ENCODE assay signal across 1 cellular context in the genomic region with DNA sequence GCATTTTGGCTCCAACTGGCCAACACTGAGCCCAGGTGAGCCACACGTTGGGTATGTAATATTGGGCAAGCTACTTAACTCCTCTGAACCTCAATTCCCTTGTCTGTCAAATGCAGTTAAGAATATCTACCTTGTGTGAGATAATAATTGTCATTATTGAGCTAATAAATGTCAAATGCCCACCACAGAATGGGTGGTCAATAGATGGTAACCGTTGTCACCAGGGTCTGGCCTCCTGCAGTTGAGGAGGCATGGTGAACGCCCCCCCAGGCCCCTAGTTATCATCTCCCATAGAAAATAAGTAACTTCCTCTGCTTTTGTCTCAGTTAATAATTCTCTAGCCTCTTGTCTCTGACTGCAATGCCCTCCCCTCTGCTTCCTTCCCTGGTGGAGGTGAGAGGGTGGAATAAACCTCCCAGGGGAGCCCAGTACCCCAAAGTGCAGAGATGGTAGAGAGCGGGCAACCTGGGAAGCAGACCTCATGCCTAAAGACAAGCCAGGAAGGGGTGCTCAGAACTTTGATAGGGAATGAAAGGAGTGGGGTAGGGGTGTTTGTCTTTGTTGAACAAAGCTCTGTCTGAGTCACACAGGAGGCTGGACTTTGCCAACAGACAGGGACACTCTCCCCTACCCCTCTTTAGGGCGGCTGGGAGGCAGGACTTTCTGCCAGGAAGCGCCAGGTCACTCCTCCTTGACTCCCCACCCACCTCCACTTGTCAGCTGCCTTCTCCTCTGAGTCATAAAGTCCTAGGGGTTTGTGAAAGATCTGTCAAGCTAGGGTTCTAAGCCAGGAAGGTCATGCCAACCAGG.
TF ChIP-seq lines count a peak whose summit lies in the region.

No MANE protein-coding gene starts in this region.

TF ChIP-seq in HepG2, 621 proteins besides CTCF, POLR2A, EP300 and RAD21 (continued from another document and continues in another):
- no peak for TF ChIP-seq ZNF260 (CRISPR knock-in tag; IDR thresholded peaks at IDR 0.05; ENCODE audit: borderline replicate concordance, low read depth)
- TF ChIP-seq NCOA5 (CRISPR knock-in tag; IDR thresholded peaks at IDR 0.05): no peak
- TF ChIP-seq ZNF484 (CRISPR knock-in tag; IDR thresholded peaks at IDR 0.05; ENCODE audit: borderline replicate concordance, low read depth): no peak
- no peak for TF ChIP-seq LRRFIP1 (CRISPR knock-in tag; conservative IDR thresholded peaks at IDR 0.05)
- peak; percentile 79 for TF ChIP-seq ZSCAN31 (CRISPR knock-in tag; IDR thresholded peaks at IDR 0.05; ENCODE audit: low read depth)
- peak; percentile 63 for TF ChIP-seq HNF4G (IDR thresholded peaks at IDR 0.05; ENCODE audit: borderline replicate concordance, low read depth, low read length)
- TF ChIP-seq HNF4G (CRISPR knock-in tag; IDR thresholded peaks at IDR 0.05; ENCODE audit: borderline replicate concordance, low read depth): peak; percentile 77; the same call in 1 of the 2 replicates
- peak; percentile 77 for TF ChIP-seq ZMYM4 (CRISPR knock-in tag; IDR thresholded peaks at IDR 0.05)
- TF ChIP-seq MTF2 (CRISPR knock-in tag; IDR thresholded peaks at IDR 0.05; ENCODE audit: borderline replicate concordance): no peak
- peak; percentile 12; the same call in 1 of the 2 replicates for TF ChIP-seq POGK (CRISPR knock-in tag; conservative IDR thresholded peaks at IDR 0.05)
- TF ChIP-seq ZNF781 (CRISPR knock-in tag; IDR thresholded peaks at IDR 0.05; ENCODE audit: borderline replicate concordance, not compliant biosample characterization): no peak
- TF ChIP-seq, protein P1, sequence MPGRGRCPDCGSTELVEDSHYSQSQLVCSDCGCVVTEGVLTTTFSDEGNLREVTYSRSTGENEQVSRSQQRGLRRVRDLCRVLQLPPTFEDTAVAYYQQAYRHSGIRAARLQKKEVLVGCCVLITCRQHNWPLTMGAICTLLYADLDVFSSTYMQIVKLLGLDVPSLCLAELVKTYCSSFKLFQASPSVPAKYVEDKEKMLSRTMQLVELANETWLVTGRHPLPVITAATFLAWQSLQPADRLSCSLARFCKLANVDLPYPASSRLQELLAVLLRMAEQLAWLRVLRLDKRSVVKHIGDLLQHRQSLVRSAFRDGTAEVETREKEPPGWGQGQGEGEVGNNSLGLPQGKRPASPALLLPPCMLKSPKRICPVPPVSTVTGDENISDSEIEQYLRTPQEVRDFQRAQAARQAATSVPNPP (CRISPR knock-in tag; IDR thresholded peaks at IDR 0.05): no peak
- no peak for TF ChIP-seq MXD1 (CRISPR knock-in tag; IDR thresholded peaks at IDR 0.05)
- TF ChIP-seq, protein P2, sequence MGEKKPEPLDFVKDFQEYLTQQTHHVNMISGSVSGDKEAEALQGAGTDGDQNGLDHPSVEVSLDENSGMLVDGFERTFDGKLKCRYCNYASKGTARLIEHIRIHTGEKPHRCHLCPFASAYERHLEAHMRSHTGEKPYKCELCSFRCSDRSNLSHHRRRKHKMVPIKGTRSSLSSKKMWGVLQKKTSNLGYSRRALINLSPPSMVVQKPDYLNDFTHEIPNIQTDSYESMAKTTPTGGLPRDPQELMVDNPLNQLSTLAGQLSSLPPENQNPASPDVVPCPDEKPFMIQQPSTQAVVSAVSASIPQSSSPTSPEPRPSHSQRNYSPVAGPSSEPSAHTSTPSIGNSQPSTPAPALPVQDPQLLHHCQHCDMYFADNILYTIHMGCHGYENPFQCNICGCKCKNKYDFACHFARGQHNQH (CRISPR knock-in tag; IDR thresholded peaks at IDR 0.05): peak; percentile 92
- TF ChIP-seq BORCS8-MEF2B (CRISPR knock-in tag; IDR thresholded peaks at IDR 0.05): no peak
- TF ChIP-seq, protein P3, sequence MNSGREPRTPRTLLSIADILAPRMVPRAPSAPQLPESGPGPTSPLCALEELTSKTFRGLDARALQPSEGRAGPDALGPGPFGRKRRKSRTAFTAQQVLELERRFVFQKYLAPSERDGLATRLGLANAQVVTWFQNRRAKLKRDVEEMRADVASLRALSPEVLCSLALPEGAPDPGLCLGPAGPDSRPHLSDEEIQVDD (CRISPR knock-in tag; IDR thresholded peaks at IDR 0.05; ENCODE audit: borderline replicate concordance): no peak
- peak; percentile 80 for TF ChIP-seq SALL1 (CRISPR knock-in tag; IDR thresholded peaks at IDR 0.05)
- TF ChIP-seq ZNF556 (CRISPR knock-in tag; IDR thresholded peaks at IDR 0.05; ENCODE audit: borderline replicate concordance): peak; percentile 17; the same call in 1 of the 2 replicates
- TF ChIP-seq SOX6 (IDR thresholded peaks at IDR 0.05): no peak
- TF ChIP-seq SOX6 (CRISPR knock-in tag; IDR thresholded peaks at IDR 0.05): peak; percentile 94
- no peak for TF ChIP-seq GTF2F1 (IDR thresholded peaks at IDR 0.05; ENCODE audit: low read length)
- peak; percentile 82 for TF ChIP-seq ZNF644 (CRISPR knock-in tag; IDR thresholded peaks at IDR 0.05; ENCODE audit: low read depth)
- 0 out of 2 replicates have a peak, but pooled peaks have one; percentile 31 for TF ChIP-seq ZNF75D (CRISPR knock-in tag; IDR thresholded peaks at IDR 0.05; ENCODE audit: borderline replicate concordance)
- peak; percentile 82; the same call in 1 of the 2 replicates for TF ChIP-seq NCOR1 (IDR thresholded peaks at IDR 0.05; ENCODE audit: borderline replicate concordance, low read length)
- no peak for TF ChIP-seq ZNF614 (CRISPR knock-in tag; IDR thresholded peaks at IDR 0.05; ENCODE audit: borderline replicate concordance)
- TF ChIP-seq ZNF441 (CRISPR knock-in tag; IDR thresholded peaks at IDR 0.05; ENCODE audit: borderline replicate concordance): peak; percentile 83; the same call in 1 of the 2 replicates
- 0 out of 2 replicates have a peak, but pooled peaks have one; percentile 73 for TF ChIP-seq ZNF33B (CRISPR knock-in tag; IDR thresholded peaks at IDR 0.05)
- TF ChIP-seq FOXA1 (IDR thresholded peaks at IDR 0.05): no peak
- TF ChIP-seq FOXA1 (CRISPR knock-in tag; IDR thresholded peaks at IDR 0.05): peak; percentile 83
- no peak for TF ChIP-seq ATF7 (IDR thresholded peaks at IDR 0.05)
- peak; percentile 46; the same call in 1 of the 2 replicates for TF ChIP-seq ATF7 (CRISPR knock-in tag; IDR thresholded peaks at IDR 0.05)
- peak in 1 of 2 experiments; percentile 83; a peak in 2 of 4 replicates for TF ChIP-seq KLF16 (CRISPR knock-in tag; IDR thresholded peaks at IDR 0.05)
- TF ChIP-seq POLR2G (IDR thresholded peaks at IDR 0.05; ENCODE audit: low read depth, low read length): peak; percentile 93
- no peak for TF ChIP-seq TRIM24 (CRISPR knock-in tag; IDR thresholded peaks at IDR 0.05)
- TF ChIP-seq, protein P4, sequence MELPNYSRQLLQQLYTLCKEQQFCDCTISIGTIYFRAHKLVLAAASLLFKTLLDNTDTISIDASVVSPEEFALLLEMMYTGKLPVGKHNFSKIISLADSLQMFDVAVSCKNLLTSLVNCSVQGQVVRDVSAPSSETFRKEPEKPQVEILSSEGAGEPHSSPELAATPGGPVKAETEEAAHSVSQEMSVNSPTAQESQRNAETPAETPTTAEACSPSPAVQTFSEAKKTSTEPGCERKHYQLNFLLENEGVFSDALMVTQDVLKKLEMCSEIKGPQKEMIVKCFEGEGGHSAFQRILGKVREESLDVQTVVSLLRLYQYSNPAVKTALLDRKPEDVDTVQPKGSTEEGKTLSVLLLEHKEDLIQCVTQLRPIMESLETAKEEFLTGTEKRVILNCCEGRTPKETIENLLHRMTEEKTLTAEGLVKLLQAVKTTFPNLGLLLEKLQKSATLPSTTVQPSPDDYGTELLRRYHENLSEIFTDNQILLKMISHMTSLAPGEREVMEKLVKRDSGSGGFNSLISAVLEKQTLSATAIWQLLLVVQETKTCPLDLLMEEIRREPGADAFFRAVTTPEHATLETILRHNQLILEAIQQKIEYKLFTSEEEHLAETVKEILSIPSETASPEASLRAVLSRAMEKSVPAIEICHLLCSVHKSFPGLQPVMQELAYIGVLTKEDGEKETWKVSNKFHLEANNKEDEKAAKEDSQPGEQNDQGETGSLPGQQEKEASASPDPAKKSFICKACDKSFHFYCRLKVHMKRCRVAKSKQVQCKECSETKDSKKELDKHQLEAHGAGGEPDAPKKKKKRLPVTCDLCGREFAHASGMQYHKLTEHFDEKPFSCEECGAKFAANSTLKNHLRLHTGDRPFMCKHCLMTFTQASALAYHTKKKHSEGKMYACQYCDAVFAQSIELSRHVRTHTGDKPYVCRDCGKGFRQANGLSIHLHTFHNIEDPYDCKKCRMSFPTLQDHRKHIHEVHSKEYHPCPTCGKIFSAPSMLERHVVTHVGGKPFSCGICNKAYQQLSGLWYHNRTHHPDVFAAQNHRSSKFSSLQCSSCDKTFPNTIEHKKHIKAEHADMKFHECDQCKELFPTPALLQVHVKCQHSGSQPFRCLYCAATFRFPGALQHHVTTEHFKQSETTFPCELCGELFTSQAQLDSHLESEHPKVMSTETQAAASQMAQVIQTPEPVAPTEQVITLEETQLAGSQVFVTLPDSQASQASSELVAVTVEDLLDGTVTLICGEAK (IDR thresholded peaks at IDR 0.05): no peak
- TF ChIP-seq, protein P4 (CRISPR knock-in tag; IDR thresholded peaks at IDR 0.05): peak; percentile 78; the same call in 1 of the 2 replicates
- TF ChIP-seq HMGXB4 (CRISPR knock-in tag; IDR thresholded peaks at IDR 0.05; ENCODE audit: borderline replicate concordance in 1 of 2, low read depth in 1 of 2): peak; percentile 51 to 60; a peak in 3 of 4 replicates
- TF ChIP-seq ZNF740 (CRISPR knock-in tag; IDR thresholded peaks at IDR 0.05): peak; percentile 82; the same call in 1 of the 2 replicates
- TF ChIP-seq POLR2AphosphoS5 (IDR thresholded peaks at IDR 0.05; ENCODE audit: low read depth, low read length): peak; percentile 79
